8 cellular contexts compared by ENCODE assay signal in the genomic region with DNA sequence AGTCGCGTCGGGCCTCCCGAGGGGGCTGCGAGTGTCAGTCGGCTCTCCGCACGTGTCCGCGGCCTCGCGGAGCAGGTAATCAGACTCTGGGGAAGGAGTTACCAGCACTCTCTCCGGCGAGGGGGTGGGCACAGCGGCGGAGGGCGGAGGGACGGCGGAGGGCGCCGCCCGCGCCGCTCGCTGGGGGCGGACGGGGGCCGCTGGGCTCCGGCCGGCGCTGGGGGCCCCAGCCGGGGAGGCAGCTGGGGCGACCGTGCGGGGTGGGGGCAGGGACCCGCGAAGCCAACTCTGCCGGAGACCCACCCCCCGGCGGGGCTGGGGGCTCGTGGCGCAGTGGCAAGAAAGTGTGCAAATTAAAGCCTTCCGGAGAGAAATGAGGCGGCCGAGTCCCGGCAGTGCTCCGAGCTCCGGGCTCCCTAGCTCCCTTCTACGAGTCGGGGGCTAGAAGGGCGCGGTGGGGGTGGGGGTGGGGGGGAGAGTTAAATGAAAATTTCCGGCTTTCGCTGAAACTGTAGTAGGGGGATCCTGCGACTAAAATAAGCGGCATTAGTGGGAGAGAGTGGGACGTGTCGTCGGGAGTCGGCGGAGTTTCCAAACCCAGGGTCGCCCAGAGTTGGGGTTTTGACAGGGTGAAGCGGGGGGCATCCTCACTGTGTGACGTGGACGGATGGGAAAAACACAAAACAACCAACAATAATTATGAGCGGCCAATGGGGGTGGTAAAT. TPM values are rescaled to one million over a fixed set of nuclear protein-coding genes. Genes with fewer than 3 reads are reported as not detected.
A peak's percentile ranks its signal among the peaks of the same experiment; 100 is the strongest.
DNase-seq lines count a peak whose midpoint lies in the region; ATAC-seq and TF ChIP-seq lines count a peak whose summit lies in the region.

A gene (minus strand): TSS at position 85 of the 725 bp plus-strand sequence. CDS start 3,250 bp downstream, outside the sequence.

- H3K27ac ChIP-seq in DND-41 (ENCODE audit: low read length) (peak within 1 kb of the TSS; percentile 94), left lung (peak within 1 kb of the TSS; percentile 86 to 87)

- peak within 1 kb of the TSS; percentile 73 for H3K9ac ChIP-seq in DND-41 (ENCODE audit: low read depth, low read length)

- peaks cover 5% of the 10 kb centered on the region; the same call in 1 of the 2 replicates for H4K20me1 ChIP-seq in DND-41 (ENCODE audit: insufficient read depth, low read length)

- H3K27me3 ChIP-seq in DND-41 (ENCODE audit: insufficient read depth, low read length, poor library complexity) (no peaks in the 10 kb centered on the region), left lung (no peaks in the 10 kb centered on the region)

- peak within 1 kb of the TSS; percentile 68 for H3K4me2 ChIP-seq in DND-41 (ENCODE audit: insufficient read depth, low read length)

- peak; percentile 83 for DNase-seq in DND-41
- peak; percentile 73 for DNase-seq in M059J (ENCODE audit: low read depth)
- peak; percentile 29 to 46 (median 36) for DNase-seq in activated CD4-positive, CD25-positive, alpha-beta regulatory T cell (lab: John Stamatoyannopoulos, UW)
- peak; percentile 76 for DNase-seq in choroid plexus epithelial cell (ENCODE audit: low read depth)
- DNase-seq in left lung, result peak; percentile 63 to 88
- DNase-seq in stimulated activated CD4-positive, alpha-beta T cell treated with anti-CD3 and anti-CD28 coated beads, Interleukin-4, amount 100 ng/mL, for 1 hour, result peak; percentile 76
- no peak for DNase-seq in midbrain (lab: John Stamatoyannopoulos, UW)

- H3K79me2 ChIP-seq in DND-41 (ENCODE audit: insufficient read depth, low read length), result peaks cover 100% of the 10 kb centered on the region

- H3K4me3 ChIP-seq in DND-41 (ENCODE audit: low read depth in 1 of 2, low read length in 2 of 2) (peak within 1 kb of the TSS; percentile 40 to 71), choroid plexus epithelial cell (ENCODE audit: low read depth, low read length) (peak within 1 kb of the TSS; percentile 85), left lung (peak within 1 kb of the TSS; percentile 82 to 93)

- H2AFZ ChIP-seq in DND-41 (ENCODE audit: low read depth, low read length), result peak within 1 kb of the TSS; percentile 57

- TF ChIP-seq CTCF in DND-41 (IDR thresholded peaks at IDR 0.05; ENCODE audit: borderline replicate concordance, extremely low read depth, low read length, poor library complexity, severe bottlenecking), result no peak
- TF ChIP-seq CTCF in choroid plexus epithelial cell (conservative IDR thresholded peaks at IDR 0.05; ENCODE audit: low read depth, low read length), result no peak
- TF ChIP-seq CTCF in left lung (IDR thresholded peaks at IDR 0.05), result no peak

- ATAC-seq in DND-41 (ENCODE audit: insufficient read depth, low read depth) (peak; percentile 33), GM21723 (IDR thresholded peaks at IDR 0.05; ENCODE audit: unreplicated experiment) (peak; percentile 38), left lung (peak; percentile 50)

- H3K9me3 ChIP-seq in DND-41 (ENCODE audit: insufficient read depth, low read length, severe bottlenecking) (no peaks in the 10 kb centered on the region), left lung (no peaks in the 10 kb centered on the region)

- H3K4me1 ChIP-seq in DND-41 (ENCODE audit: insufficient read depth, low read length) (peaks cover 44% of the 10 kb centered on the region), left lung (peaks cover 0 to 12% of the 10 kb centered on the region in 2 donors)

- H3K36me3 ChIP-seq in DND-41 (ENCODE audit: insufficient read depth, low read length) (peaks cover 19% of the 10 kb centered on the region), left lung (no peaks in the 10 kb centered on the region)

- intact Hi-C loops in left lung (cut with DNase I), result no loop called here

RNA-seq across cellular contexts. Expression of the gene that starts here (rescaled TPM):
- 25.8 and 43.3 TPM in 2 replicates for total RNA-seq in M059J (2014; rRNA removed; shearing (Covaris generic))
- 10 to 100 TPM; 20.3 to 24.0 TPM for total RNA-seq in left lung
